Comparison of ENCODE assay signal across 8 cellular contexts in the genomic region with DNA sequence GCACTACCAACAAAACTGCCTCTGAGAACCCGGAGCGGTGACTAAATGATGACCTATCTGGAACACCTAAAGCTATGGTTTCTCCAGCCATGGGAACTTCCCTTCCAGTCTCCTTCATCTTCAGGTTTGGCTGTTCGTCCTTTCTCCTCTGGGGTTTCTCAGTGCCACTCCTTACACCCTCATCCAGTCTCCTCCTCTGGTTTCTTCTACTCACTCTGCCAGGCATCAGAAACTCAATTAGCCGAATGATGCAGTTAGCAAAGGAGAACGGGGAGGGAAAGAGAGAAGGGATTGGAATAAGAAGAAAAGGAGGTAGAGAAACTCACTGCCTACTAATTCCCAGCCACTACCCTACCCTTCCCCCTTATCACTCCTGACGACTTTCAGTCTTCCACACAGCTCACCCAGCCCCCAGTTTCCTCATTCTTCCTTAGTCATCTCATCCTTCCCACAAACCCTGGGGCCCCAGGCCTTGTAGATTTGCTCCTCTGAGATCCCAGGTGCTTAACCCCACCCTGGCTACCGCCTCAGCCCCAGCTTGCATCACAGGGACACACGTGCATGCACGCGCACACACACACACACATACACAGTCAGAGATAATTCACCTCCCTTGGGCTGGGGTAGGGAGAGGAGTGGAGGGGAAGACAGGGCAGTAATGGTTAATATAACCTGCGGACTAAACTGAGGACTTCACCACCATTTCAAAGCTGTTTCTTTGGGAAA. TPM values are rescaled to one million over a fixed set of nuclear protein-coding genes. Genes with fewer than 3 reads are reported as not detected.
A peak's percentile ranks its signal among the peaks of the same experiment; 100 is the strongest.
DNase-seq lines count a peak whose midpoint lies in the region; ATAC-seq and TF ChIP-seq lines count a peak whose summit lies in the region.

No MANE protein-coding gene starts in this region.

- H3K27ac Mint-ChIP-seq in activated CD4-positive, alpha-beta T cell treated with anti-CD3 and anti-CD28 coated beads, Interleukin-2, amount 10 ng/mL, durations not matched to agents 24 days and 14 days = no peak overlapping the region

- H3K4me3 ChIP-seq in GM12875 (ENCODE audit: low read depth, low read length) = peak overlapping the region; percentile 12

- peaks cover 2% of the 10 kb centered on the region for H3K27me3 Mint-ChIP-seq in activated CD4-positive, alpha-beta T cell treated with anti-CD3 and anti-CD28 coated beads, Interleukin-2, amount 10 ng/mL, durations not matched to agents 24 days and 14 days

- no peak for ATAC-seq in activated CD4-positive, CD25-positive, alpha-beta regulatory T cell treated with anti-CD3 and anti-CD28 coated beads, Interleukin-2, amount 50 U/mL, for 24 hours

- DNase-seq in RPMI7951 (ENCODE audit: low read depth) (peak; percentile 93), fibroblast of the conjunctiva (ENCODE audit: low read depth) (peak; percentile 32), pulmonary artery endothelial cell (ENCODE audit: low read depth, low spot score) (peak; percentile 71)
- no peak for DNase-seq in activated CD4-positive, alpha-beta T cell treated with anti-CD3 and anti-CD28 coated beads, Interleukin-2, amount 10 ng/mL, durations not matched to agents 24 days and 14 days
- DNase-seq in activated naive CD4-positive, alpha-beta T cell treated with Interleukin-2 at 50 U/mL for 16 hours = no peak
- no peak for DNase-seq in activated CD4-positive, CD25-positive, alpha-beta regulatory T cell treated with anti-CD3 and anti-CD28 coated beads, Interleukin-2, amount 50 U/mL, for 72 hours

- H3K4me1 Mint-ChIP-seq in activated CD4-positive, alpha-beta T cell treated with anti-CD3 and anti-CD28 coated beads, Interleukin-2, amount 10 ng/mL, durations not matched to agents 24 days and 14 days = peaks cover 15% of the 10 kb centered on the region

- no peak overlapping the region for H3K4me3 Mint-ChIP-seq in activated CD4-positive, alpha-beta T cell treated with anti-CD3 and anti-CD28 coated beads, Interleukin-2, amount 10 ng/mL, durations not matched to agents 24 days and 14 days

- H3K9me3 Mint-ChIP-seq in activated CD4-positive, alpha-beta T cell treated with anti-CD3 and anti-CD28 coated beads, Interleukin-2, amount 10 ng/mL, durations not matched to agents 24 days and 14 days = no peaks in the 10 kb centered on the region

- no peak for TF ChIP-seq CTCF in GM12875 (IDR thresholded peaks at IDR 0.05; ENCODE audit: borderline replicate concordance, insufficient read depth, low read depth, low read length)

- H3K36me3 Mint-ChIP-seq in activated CD4-positive, alpha-beta T cell treated with anti-CD3 and anti-CD28 coated beads, Interleukin-2, amount 10 ng/mL, durations not matched to agents 24 days and 14 days (ENCODE audit: low read depth) = no peaks in the 10 kb centered on the region

- intact Hi-C loops in activated CD4-positive, alpha-beta T cell treated with anti-CD3 and anti-CD28 coated beads, Interleukin-2, amount 10 ng/mL, durations not matched to agents 24 days and 14 days (cut with micrococcal nuclease) = no loop called here

RNA-seq across cellular contexts. Expression of a gene that starts 13.0 kb away (rescaled TPM):
- total RNA-seq in RPMI7951 (2014; rRNA removed; shearing (Covaris generic)) = 2.5 and 3.4 TPM in 2 replicates
- total RNA-seq in pulmonary artery endothelial cell = 15.0 and 17.2 TPM in 2 replicates
- total RNA-seq in activated CD4-positive, alpha-beta T cell treated with anti-CD3 and anti-CD28 coated beads, Interleukin-2, amount 10 ng/mL, durations not matched to agents 24 days and 14 days = 0.45 and 0.70 TPM in 2 replicates

RNA-seq across cellular contexts. Expression of a gene that starts 13.3 kb away (rescaled TPM):
- 31.2 and 39.7 TPM in 2 replicates for total RNA-seq in RPMI7951 (2014; rRNA removed; shearing (Covaris generic))
- total RNA-seq in pulmonary artery endothelial cell = 83.9 and 85.0 TPM in 2 replicates
- total RNA-seq in activated CD4-positive, alpha-beta T cell treated with anti-CD3 and anti-CD28 coated beads, Interleukin-2, amount 10 ng/mL, durations not matched to agents 24 days and 14 days = 57.7 and 58.8 TPM in 2 replicates

Comparison
In these comparisons a context has a peak if more than half of its experiments do, and no peak if none do; other contexts are left out.
1. DNase-seq: peak in RPMI7951 (single experiment), fibroblast of the conjunctiva (single experiment) and pulmonary artery endothelial cell (single experiment); none in activated CD4-positive, alpha-beta T cell treated with anti-CD3 and anti-CD28 coated beads, Interleukin-2, amount 10 ng/mL, durations not matched to agents 24 days and 14 days (single experiment), activated naive CD4-positive, alpha-beta T cell treated with Interleukin-2 at 50 U/mL for 16 hours (single experiment) and activated CD4-positive, CD25-positive, alpha-beta regulatory T cell treated with anti-CD3 and anti-CD28 coated beads, Interleukin-2, amount 50 U/mL, for 72 hours (single experiment).